27 cellular contexts compared by ENCODE assay signal in genomic region chr12:11824736-11825135, GRCh38.
DNase-seq lines count a peak whose midpoint lies in the region; ATAC-seq and TF ChIP-seq lines count a peak whose summit lies in the region.
"Had no signal": no experiment of that assay in that cellular context is flagged by ENCODE, and none has a peak within 500 bp of the region (broad histone marks: within the 10 kb centered on the region; RNA-seq: fewer than 3 reads in every experiment).

No MANE protein-coding gene starts in this region.

- H3K4me2 ChIP-seq in OCI-LY3 (ENCODE audit: low read length) = peak overlapping the region; percentile 91

- no peaks in the 10 kb centered on the region for H3K27me3 ChIP-seq in OCI-LY3 (ENCODE audit: low read depth, low read length)
- H3K27me3 ChIP-seq: pancreas had no signal

- H3K79me2 ChIP-seq in OCI-LY3 (ENCODE audit: low read length) = peaks cover 80% of the 10 kb centered on the region

- no peak overlapping the region for H3K4me3 Mint-ChIP-seq in activated naive CD4-positive, alpha-beta T cell treated with anti-CD3 and anti-CD28 coated beads for 36 hours
- H3K4me3 Mint-ChIP-seq in activated naive CD4-positive, alpha-beta T cell treated with anti-CD3 and anti-CD28 coated beads, Interleukin-2, amount 10 ng/mL, durations not matched to agents 7 days and 5 days = no peak overlapping the region
- H3K4me3 Mint-ChIP-seq: stimulated activated naive CD8-positive, alpha-beta T cell treated with anti-CD3 and anti-CD28 coated beads, Interleukin-15, amount 100 ng/mL, for 72 hours had no signal

- peak overlapping the region; percentile 89 for H3K9ac ChIP-seq in OCI-LY3 (ENCODE audit: low read length)

- no peak for TF ChIP-seq CTCF in OCI-LY3 (IDR thresholded peaks at IDR 0.05; ENCODE audit: low read depth, low read length)

- H3K4me1 Mint-ChIP-seq in activated naive CD4-positive, alpha-beta T cell treated with anti-CD3 and anti-CD28 coated beads for 36 hours (ENCODE audit: low read depth) = peaks cover 53% of the 10 kb centered on the region
- H3K4me1 Mint-ChIP-seq in activated naive CD4-positive, alpha-beta T cell treated with anti-CD3 and anti-CD28 coated beads, Interleukin-2, amount 10 ng/mL, durations not matched to agents 7 days and 5 days = peaks cover 18% of the 10 kb centered on the region

- no peak for DNase-seq in activated naive CD4-positive, alpha-beta T cell treated with anti-CD3 and anti-CD28 coated beads for 36 hours
- DNase-seq in activated naive CD4-positive, alpha-beta T cell treated with anti-CD3 and anti-CD28 coated beads, Interleukin-2, amount 10 ng/mL, durations not matched to agents 7 days and 5 days = no peak
- DNase-seq in dermis blood vessel endothelial cell (peak; percentile 44), left lobe of liver (ENCODE audit: low spot score) (no peak), T1000 (lab: John Stamatoyannopoulos, UW) (no peak)
- DNase-seq: aorta; effector memory CD4-positive, alpha-beta T cell; glutamatergic neuron; mesenchymal stem cell; MV-4-11; NCI-H1436; NCI-H2107; NCI-H446; NCI-H774; pancreas; retina; small intestine; stimulated activated naive CD8-positive, alpha-beta T cell treated with anti-CD3 and anti-CD28 coated beads, Interleukin-15, amount 100 ng/mL, for 72 hours; T-helper 9 cell had no signal

- no peak overlapping the region for H2AFZ ChIP-seq in OCI-LY3 (ENCODE audit: low read depth, low read length)

- CTCF ChIA-PET in activated naive CD4-positive, alpha-beta T cell treated with anti-CD3 and anti-CD28 coated beads for 36 hours (lab: Charles Lee) = interaction anchor here (1.3 kb wide), 1 partner anchor 185 kb away, joined by 3 read pairs; no protein-coding TSS in a partner anchor
- CTCF ChIA-PET in activated naive CD4-positive, alpha-beta T cell treated with anti-CD3 and anti-CD28 coated beads, Interleukin-2, amount 10 ng/mL, durations not matched to agents 7 days and 5 days (lab: Charles Lee) = no interaction called here

- peak overlapping the region; percentile 78 for H3K27ac Mint-ChIP-seq in activated naive CD4-positive, alpha-beta T cell treated with anti-CD3 and anti-CD28 coated beads for 36 hours
- no peak overlapping the region for H3K27ac Mint-ChIP-seq in activated naive CD4-positive, alpha-beta T cell treated with anti-CD3 and anti-CD28 coated beads, Interleukin-2, amount 10 ng/mL, durations not matched to agents 7 days and 5 days
- H3K27ac Mint-ChIP-seq: activated T-helper 2 cell treated with anti-CD3 and anti-CD28 coated beads, Interferon-gamma antibody, Interleukin-2, Interleukin-4, amounts not matched to agents 10 μg/mL and 5 μg/mL and 100 μg/mL, durations not matched to agents 14 hours and 24 hours and 36 hours had no signal

- peak overlapping the region; percentile 97 for H3K27ac ChIP-seq in OCI-LY3 (ENCODE audit: low read length)
- H3K27ac ChIP-seq: pancreas, thoracic aorta, VCaP had no signal

- no peaks in the 10 kb centered on the region for H3K9me3 ChIP-seq in OCI-LY3 (ENCODE audit: insufficient read depth, low read length)
- H3K9me3 ChIP-seq: pancreas, thoracic aorta had no signal

- intact Hi-C loops in activated naive CD4-positive, alpha-beta T cell treated with anti-CD3 and anti-CD28 coated beads for 36 hours (cut with micrococcal nuclease) = no loop called here

- H3K27me3 Mint-ChIP-seq in activated naive CD4-positive, alpha-beta T cell treated with anti-CD3 and anti-CD28 coated beads for 36 hours (ENCODE audit: low read depth) = no peaks in the 10 kb centered on the region
- no peaks in the 10 kb centered on the region for H3K27me3 Mint-ChIP-seq in activated naive CD4-positive, alpha-beta T cell treated with anti-CD3 and anti-CD28 coated beads, Interleukin-2, amount 10 ng/mL, durations not matched to agents 7 days and 5 days
- H3K27me3 Mint-ChIP-seq: B cell; stimulated activated naive CD8-positive, alpha-beta T cell treated with anti-CD3 and anti-CD28 coated beads, Interleukin-15, amount 100 ng/mL, for 72 hours had no signal

- H4K20me1 ChIP-seq in OCI-LY3 (ENCODE audit: insufficient read depth, low read length) = no peaks in the 10 kb centered on the region

- peak overlapping the region; percentile 27 for H3K4me3 ChIP-seq in OCI-LY3 (ENCODE audit: low read length)
- H3K4me3 ChIP-seq: coronary artery, pancreas, thoracic aorta had no signal

- H3K4me1 ChIP-seq in OCI-LY3 (ENCODE audit: low read length) = peaks cover 93% of the 10 kb centered on the region

- no peaks in the 10 kb centered on the region for H3K9me3 Mint-ChIP-seq in activated naive CD4-positive, alpha-beta T cell treated with anti-CD3 and anti-CD28 coated beads for 36 hours
- no peaks in the 10 kb centered on the region for H3K9me3 Mint-ChIP-seq in activated naive CD4-positive, alpha-beta T cell treated with anti-CD3 and anti-CD28 coated beads, Interleukin-2, amount 10 ng/mL, durations not matched to agents 7 days and 5 days
- H3K9me3 Mint-ChIP-seq: activated T-helper 2 cell treated with anti-CD3 and anti-CD28 coated beads, Interferon-gamma antibody, Interleukin-2, Interleukin-4, amounts not matched to agents 10 μg/mL and 5 μg/mL and 100 μg/mL, durations not matched to agents 14 hours and 24 hours and 36 hours; stimulated activated naive CD8-positive, alpha-beta T cell treated with anti-CD3 and anti-CD28 coated beads, Interleukin-15, amount 100 ng/mL, for 72 hours had no signal

- peaks cover 8% of the 10 kb centered on the region for H3K36me3 ChIP-seq in OCI-LY3 (replicated peaks; ENCODE audit: low read depth, low read length)
- H3K36me3 ChIP-seq: pancreas, thoracic aorta had no signal

- no peak for ATAC-seq in left lobe of liver
- no peak for ATAC-seq in GM21367 (IDR thresholded peaks at IDR 0.05; ENCODE audit: unreplicated experiment)
- ATAC-seq: activated naive CD4-positive, alpha-beta T cell treated with anti-CD3 and anti-CD28 coated beads, Interleukin-2, amount 50 U/mL, for 72 hours; pancreas; stimulated activated naive CD8-positive, alpha-beta T cell treated with anti-CD3 and anti-CD28 coated beads, Interleukin-15, amount 100 ng/mL, for 72 hours had no signal

- peaks cover 29% of the 10 kb centered on the region for H3K36me3 Mint-ChIP-seq in activated naive CD4-positive, alpha-beta T cell treated with anti-CD3 and anti-CD28 coated beads for 36 hours (ENCODE audit: low read depth)
- peaks cover 29% of the 10 kb centered on the region for H3K36me3 Mint-ChIP-seq in activated naive CD4-positive, alpha-beta T cell treated with anti-CD3 and anti-CD28 coated beads, Interleukin-2, amount 10 ng/mL, durations not matched to agents 7 days and 5 days
